ENCODE assay signal across 1 cellular context in genomic region chr14:44030963-44031362, GRCh38.
TF ChIP-seq lines count a peak whose summit lies in the region.

No MANE protein-coding gene starts in this region.

TF ChIP-seq in HepG2, 621 proteins besides CTCF, POLR2A, EP300 and RAD21 (continued from another document):
- TF ChIP-seq, protein P1, sequence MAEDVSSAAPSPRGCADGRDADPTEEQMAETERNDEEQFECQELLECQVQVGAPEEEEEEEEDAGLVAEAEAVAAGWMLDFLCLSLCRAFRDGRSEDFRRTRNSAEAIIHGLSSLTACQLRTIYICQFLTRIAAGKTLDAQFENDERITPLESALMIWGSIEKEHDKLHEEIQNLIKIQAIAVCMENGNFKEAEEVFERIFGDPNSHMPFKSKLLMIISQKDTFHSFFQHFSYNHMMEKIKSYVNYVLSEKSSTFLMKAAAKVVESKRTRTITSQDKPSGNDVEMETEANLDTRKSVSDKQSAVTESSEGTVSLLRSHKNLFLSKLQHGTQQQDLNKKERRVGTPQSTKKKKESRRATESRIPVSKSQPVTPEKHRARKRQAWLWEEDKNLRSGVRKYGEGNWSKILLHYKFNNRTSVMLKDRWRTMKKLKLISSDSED (CRISPR knock-in tag; IDR thresholded peaks at IDR 0.05), result no peak
- TF ChIP-seq ATRX (CRISPR knock-in tag; IDR thresholded peaks at IDR 0.05; ENCODE audit: borderline replicate concordance) (no peak), CREB3 (CRISPR knock-in tag; IDR thresholded peaks at IDR 0.05) (no peak), TOPORS (CRISPR knock-in tag; IDR thresholded peaks at IDR 0.05) (no peak), ZNF552 (CRISPR knock-in tag; IDR thresholded peaks at IDR 0.05; ENCODE audit: borderline replicate concordance) (no peak)
